In genomic region chr12:70590051-70590450, GRCh38 we compare ENCODE assay signal across 9 cellular contexts. TPM values are rescaled to one million over a fixed set of nuclear protein-coding genes. Genes with fewer than 3 reads are reported as not detected.
A peak's percentile ranks its signal among the peaks of the same experiment; 100 is the strongest.
DNase-seq lines count a peak whose midpoint lies in the region; ATAC-seq, FAIRE-seq and TF ChIP-seq lines count a peak whose summit lies in the region.
"Had no signal": no experiment of that assay in that cellular context is flagged by ENCODE, and none has a peak within 500 bp of the region (broad histone marks: within the 10 kb centered on the region; RNA-seq: fewer than 3 reads in every experiment).

No MANE protein-coding gene starts in this region.

- DNase-seq in DMS153 (lab: John Stamatoyannopoulos, UW) = peak; percentile 28
- DNase-seq in HTR-8/SVneo (ENCODE audit: insufficient read length, low spot score) = peak; percentile 55
- peak; percentile 51 to 84 (median 80) for DNase-seq in Peyer's patch
- DNase-seq in activated effector memory CD4-positive, alpha-beta T cell treated with Interleukin-2 at 50 U/mL for 16 hours = peak; percentile 5
- DNase-seq in globus pallidus (ENCODE audit: low spot score) = peak; percentile 68
- DNase-seq in ureter (ENCODE audit: low spot score) = peak; percentile 60

- H3K36me3 ChIP-seq in Peyer's patch = no peaks in the 10 kb centered on the region
- no peaks in the 10 kb centered on the region for H3K36me3 ChIP-seq in parathyroid adenoma (ENCODE audit: control insufficient read depth, insufficient read depth, low read length)

- no peaks in the 10 kb centered on the region for H3K9me3 ChIP-seq in Peyer's patch
- H3K9me3 ChIP-seq in parathyroid adenoma (ENCODE audit: control insufficient read depth, low read length) = no peaks in the 10 kb centered on the region

- H3K9ac ChIP-seq in parathyroid adenoma = no peak overlapping the region

- H3K4me1 ChIP-seq in Peyer's patch = no peaks in the 10 kb centered on the region
- no peaks in the 10 kb centered on the region for H3K4me1 ChIP-seq in parathyroid adenoma

- H3K27ac ChIP-seq in Peyer's patch (no peak overlapping the region), parathyroid adenoma (no peak overlapping the region)

- H2AFZ ChIP-seq in parathyroid adenoma = no peak overlapping the region

- ATAC-seq in GM21390 (IDR thresholded peaks at IDR 0.05; ENCODE audit: unreplicated experiment) = peak; percentile 94

- H3K27me3 ChIP-seq in Peyer's patch (no peaks in the 10 kb centered on the region), parathyroid adenoma (ENCODE audit: control insufficient read depth, insufficient read depth, low read length) (no peaks in the 10 kb centered on the region)

- H3K4me2 ChIP-seq in parathyroid adenoma (ENCODE audit: low read length) = no peak overlapping the region

- peak; percentile 73 for FAIRE-seq in HTR-8/SVneo (lab: Jason Lieb, UNC)
- FAIRE-seq: colon had no signal

- peak in 5 of 6 experiments; percentile 14 to 86 (median 77) for TF ChIP-seq CTCF in Peyer's patch (IDR thresholded peaks at IDR 0.05)
- peak; percentile 60 for TF ChIP-seq CTCF in parathyroid adenoma (IDR thresholded peaks at IDR 0.05)

- H3K4me3 ChIP-seq in Peyer's patch = no peak overlapping the region
- H3K4me3 ChIP-seq in parathyroid adenoma (ENCODE audit: low read depth, low read length) = no peak overlapping the region

- TF ChIP-seq POLR2A in Peyer's patch (IDR thresholded peaks at IDR 0.05) = no peak

- H3K79me2 ChIP-seq in parathyroid adenoma = no peaks in the 10 kb centered on the region

RNA-seq across cellular contexts. Expression of gene PTPRB, which starts 47.2 kb away (rescaled TPM):
- total RNA-seq in Peyer's patch (10 to 100 TPM; 10.5 to 38.8 (median 30.5) TPM), ureter (28.6 TPM)

Comparison
In these comparisons a context has a peak if more than half of its experiments do, and no peak if none do; other contexts are left out.
1. DNase-seq: peak in every context shown above with its lines; median percentile 80 in Peyer's patch; 68 in globus pallidus; 60 in ureter; 55 in HTR-8/SVneo; 28 in DMS153; 5 in activated effector memory CD4-positive, alpha-beta T cell treated with Interleukin-2 at 50 U/mL for 16 hours.